ENCODE assay signal across 18 cellular contexts in genomic region chr4:71476240-71476639, GRCh38.
"Had no signal": no experiment of that assay in that cellular context is flagged by ENCODE, and none has a peak within 500 bp of the region (broad histone marks: within the 10 kb centered on the region; RNA-seq: fewer than 3 reads in every experiment).

No MANE protein-coding gene starts in this region.

- H2AFZ ChIP-seq: hepatocyte had no signal

- ATAC-seq: foreskin keratinocyte, gastroesophageal sphincter, heart left ventricle, left cardiac atrium, left lung, left ventricle myocardium superior, lower lobe of right lung, mucosa of descending colon had no signal

- H3K27ac ChIP-seq: coronary artery, dorsolateral prefrontal cortex, esophagus muscularis mucosa, foreskin keratinocyte, gastroesophageal sphincter, heart left ventricle, hepatocyte, left lung, lower lobe of right lung had no signal

- H3K4me2 ChIP-seq: hepatocyte had no signal

- H3K4me3 ChIP-seq: coronary artery, dorsolateral prefrontal cortex, esophagus muscularis mucosa, gastroesophageal sphincter, heart left ventricle, hepatocyte, left lung, lower lobe of right lung, mucosa of descending colon had no signal

- H3K9me3 ChIP-seq: esophagus muscularis mucosa, gastroesophageal sphincter, heart left ventricle, left lung, lower lobe of right lung, mucosa of descending colon had no signal

- H3K4me1 Mint-ChIP-seq: mesothelial cell of epicardium, naive B cell had no signal

- H3K36me3 Mint-ChIP-seq: mesothelial cell of epicardium, naive B cell had no signal

- H3K27me3 ChIP-seq: dorsolateral prefrontal cortex, esophagus muscularis mucosa, foreskin keratinocyte, gastroesophageal sphincter, heart left ventricle, hepatocyte, left lung had no signal

- H3K9me3 Mint-ChIP-seq: mesothelial cell of epicardium had no signal

- H3K27me3 Mint-ChIP-seq: naive B cell had no signal

- H3K36me3 ChIP-seq: gastroesophageal sphincter, left lung, lower lobe of right lung had no signal

- H3K4me3 Mint-ChIP-seq: mesothelial cell of epicardium, naive B cell had no signal

- H3K27ac Mint-ChIP-seq: mesothelial cell of epicardium, naive B cell had no signal

- DNase-seq: dermis blood vessel endothelial cell; dorsolateral prefrontal cortex; effector CD4-positive, alpha-beta T cell; effector memory CD4-positive, alpha-beta T cell; foreskin keratinocyte; heart left ventricle; left cardiac atrium; left lung; left ventricle myocardium superior; lower lobe of right lung; mesenchymal stem cell; mucosa of descending colon; naive B cell had no signal

- H3K4me1 ChIP-seq: esophagus muscularis mucosa, gastroesophageal sphincter, left lung, lower lobe of right lung had no signal
